ENCODE assay signal across 8 cellular contexts in the genomic region with DNA sequence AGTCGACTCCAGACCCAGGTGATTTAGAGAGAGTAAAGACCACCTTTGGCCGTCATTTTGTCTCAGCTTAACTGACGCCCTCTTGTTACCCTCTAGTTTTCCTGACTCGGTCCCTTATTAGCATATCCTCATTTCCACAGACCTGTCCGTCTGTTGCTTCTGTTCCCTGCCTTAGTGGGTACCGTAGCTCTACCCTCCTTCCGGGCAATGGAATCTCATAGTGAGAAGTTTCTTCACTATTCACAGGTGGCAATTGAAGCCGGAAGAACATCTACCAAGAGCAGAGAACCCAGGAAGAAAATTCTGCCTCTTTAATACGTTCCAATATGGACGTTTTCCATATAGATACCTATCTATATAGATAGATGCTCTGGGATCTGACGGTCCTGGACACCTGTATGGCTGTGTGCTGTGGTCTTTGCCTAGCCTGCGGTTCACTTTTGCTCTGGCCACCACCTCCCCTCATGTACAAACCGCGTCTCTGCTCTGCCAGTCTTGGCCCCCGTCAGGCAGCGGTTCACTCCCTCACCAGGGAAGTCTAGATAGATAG. TPM values are rescaled to one million over a fixed set of nuclear protein-coding genes. Genes with fewer than 3 reads are reported as not detected.
DNase-seq lines count a peak whose midpoint lies in the region; ATAC-seq and TF ChIP-seq lines count a peak whose summit lies in the region.

No MANE protein-coding gene starts in this region.

- intact Hi-C loops in PC-9 (cut with micrococcal nuclease; ENCODE audit: unreplicated experiment) = loop anchor here (2.0 to 10.0 kb wide), 4 partner anchors 24 to 484 kb away; no protein-coding TSS in a partner anchor

- H3K4me1 ChIP-seq in BLaER1 (peaks cover 31% of the 10 kb centered on the region), PC-9 (replicated peaks; ENCODE audit: insufficient read depth) (peaks cover 33% of the 10 kb centered on the region)

- ATAC-seq in GM18858 (IDR thresholded peaks at IDR 0.05; ENCODE audit: unreplicated experiment) = peak; percentile 16
- ATAC-seq in HG03060 (IDR thresholded peaks at IDR 0.05; ENCODE audit: low read depth, unreplicated experiment) = peak; percentile 10
- peak; percentile 4 for ATAC-seq in stimulated activated effector memory CD8-positive, alpha-beta T cell treated with anti-CD3 and anti-CD28 coated beads, Interleukin-12 subunit alpha, Interleukin-12 subunit beta, amount 100 ng/mL, for 72 hours

- H3K36me3 ChIP-seq in BLaER1 (peaks cover 32% of the 10 kb centered on the region), PC-9 (ENCODE audit: low read depth) (peaks cover 11% of the 10 kb centered on the region; the same call in 1 of the 2 replicates), kidney epithelial cell (ENCODE audit: control insufficient read depth, insufficient read depth, low read length) (no peaks in the 10 kb centered on the region)

- H3K4me3 Mint-ChIP-seq in brain = peak overlapping the region; percentile 97 to 100 (median 99)
- peak overlapping the region; percentile 99 for H3K4me3 Mint-ChIP-seq in stimulated activated effector memory CD8-positive, alpha-beta T cell treated with anti-CD3 and anti-CD28 coated beads, Interleukin-12 subunit alpha, Interleukin-12 subunit beta, amount 100 ng/mL, for 72 hours

- peak overlapping the region; percentile 79 for H3K4me2 ChIP-seq in BLaER1
- H3K4me2 ChIP-seq in PC-9 = peak overlapping the region; percentile 91

- no peaks in the 10 kb centered on the region for H3K27me3 ChIP-seq in BLaER1
- H3K27me3 ChIP-seq in PC-9 (ENCODE audit: insufficient read depth, low read depth) = no peaks in the 10 kb centered on the region
- no peaks in the 10 kb centered on the region for H3K27me3 ChIP-seq in kidney epithelial cell (ENCODE audit: control insufficient read depth, insufficient read depth, low read length)

- H3K9me2 ChIP-seq in PC-9 (ENCODE audit: insufficient read depth) = no peaks in the 10 kb centered on the region

- TSS peak; percentile 58 for BruUV-seq in PC-9 (replicated peaks; lab: Mats Ljungman, UMichigan)

- H3K27ac ChIP-seq in BLaER1 (peak overlapping the region; percentile 64), PC-9 (peak overlapping the region; percentile 50)

- H3K9ac ChIP-seq in BLaER1 = peak overlapping the region; percentile 77

- peak overlapping the region; percentile 96 to 98 (median 98) for H3K27ac Mint-ChIP-seq in brain
- peak overlapping the region; percentile 99 for H3K27ac Mint-ChIP-seq in stimulated activated effector memory CD8-positive, alpha-beta T cell treated with anti-CD3 and anti-CD28 coated beads, Interleukin-12 subunit alpha, Interleukin-12 subunit beta, amount 100 ng/mL, for 72 hours

- H3K9me3 Mint-ChIP-seq in brain = peaks cover 5 to 23% (median 16%) of the 10 kb centered on the region in 5 experiments
- no peaks in the 10 kb centered on the region for H3K9me3 Mint-ChIP-seq in stimulated activated effector memory CD8-positive, alpha-beta T cell treated with anti-CD3 and anti-CD28 coated beads, Interleukin-12 subunit alpha, Interleukin-12 subunit beta, amount 100 ng/mL, for 72 hours

- CTCF ChIA-PET in PC-9 (lab: Charles Lee) = interaction anchor here (0.7 kb wide), 1 partner anchor 416 kb away, joined by 3 read pairs; no protein-coding TSS in a partner anchor

- H2AFZ ChIP-seq in PC-9 = peak overlapping the region; percentile 81

- H3K36me3 Mint-ChIP-seq in brain = peaks cover 61% of the 10 kb centered on the region
- H3K36me3 Mint-ChIP-seq in stimulated activated effector memory CD8-positive, alpha-beta T cell treated with anti-CD3 and anti-CD28 coated beads, Interleukin-12 subunit alpha, Interleukin-12 subunit beta, amount 100 ng/mL, for 72 hours = peaks cover 70% of the 10 kb centered on the region

- no peak for TF ChIP-seq CTCF in PC-9 (conservative IDR thresholded peaks at IDR 0.05)
- no peak for TF ChIP-seq CTCF in brain (conservative IDR thresholded peaks at IDR 0.05)
- TF ChIP-seq CTCF in kidney epithelial cell (IDR thresholded peaks at IDR 0.05; ENCODE audit: insufficient read depth, low read length, poor library complexity, severe bottlenecking) = no peak

- POLR2A ChIA-PET in PC-9 (lab: Charles Lee; ENCODE audit: unreplicated experiment) = interaction anchor here (0.6 to 0.7 kb wide), 2 partner anchors 333 to 405 kb away, joined by 3 to 4 read pairs; no protein-coding TSS in a partner anchor

- DNase-seq in PC-9 (peak; percentile 9 to 38), kidney epithelial cell (ENCODE audit: low read depth) (peak; percentile 5)
- DNase-seq in stimulated activated effector memory CD8-positive, alpha-beta T cell treated with anti-CD3 and anti-CD28 coated beads, Interleukin-12 subunit alpha, Interleukin-12 subunit beta, amount 100 ng/mL, for 72 hours (ENCODE audit: low spot score in 2 of 2) = no peak
- DNase-seq in activated CD4-positive, CD25-positive, alpha-beta regulatory T cell treated with anti-CD3 and anti-CD28 coated beads, Interleukin-2, amount 50 U/mL, for 72 hours = no peak

- H3K27me3 Mint-ChIP-seq in brain = peaks cover 14% of the 10 kb centered on the region

- H3K4me3 ChIP-seq in BLaER1 (peak overlapping the region; percentile 77), PC-9 (peak overlapping the region; percentile 87), kidney epithelial cell (ENCODE audit: low read depth, low read length) (peak overlapping the region; percentile 64)

- H3F3A ChIP-seq in PC-9 (ENCODE audit: insufficient read depth, low read depth) = no peaks in the 10 kb centered on the region

- peaks cover 15% of the 10 kb centered on the region for H3K9me3 ChIP-seq in BLaER1
- no peaks in the 10 kb centered on the region for H3K9me3 ChIP-seq in PC-9 (ENCODE audit: insufficient read depth, low read depth)

- H3K4me1 Mint-ChIP-seq in brain = peaks cover 75% of the 10 kb centered on the region
- peaks cover 31% of the 10 kb centered on the region for H3K4me1 Mint-ChIP-seq in stimulated activated effector memory CD8-positive, alpha-beta T cell treated with anti-CD3 and anti-CD28 coated beads, Interleukin-12 subunit alpha, Interleukin-12 subunit beta, amount 100 ng/mL, for 72 hours

- peaks cover 70% of the 10 kb centered on the region for H3K79me2 ChIP-seq in PC-9 (ENCODE audit: low read depth)

- H4K20me1 ChIP-seq in BLaER1 (no peaks in the 10 kb centered on the region), PC-9 (ENCODE audit: insufficient read depth) (no peaks in the 10 kb centered on the region)

RNA-seq across cellular contexts. Expression of a gene that starts 0.7 kb away (rescaled TPM):
- total RNA-seq in PC-9 (2021) (17.3 and 24.8 TPM in 2 replicates), kidney epithelial cell (10.4 and 11.8 TPM in 2 replicates)
- polyA plus RNA-seq in brain (ENCODE audit: insufficient read depth, low read depth, low replicate concordance) = 2.8 TPM

Comparison
In these comparisons a context has a peak if more than half of its experiments do, and no peak if none do; other contexts are left out.
1. DNase-seq: peak in PC-9 (2 of 2) and kidney epithelial cell (single experiment); none in stimulated activated effector memory CD8-positive, alpha-beta T cell treated with anti-CD3 and anti-CD28 coated beads, Interleukin-12 subunit alpha, Interleukin-12 subunit beta, amount 100 ng/mL, for 72 hours (0 of 2) and activated CD4-positive, CD25-positive, alpha-beta regulatory T cell treated with anti-CD3 and anti-CD28 coated beads, Interleukin-2, amount 50 U/mL, for 72 hours (single experiment).
2. Peak in every context shown above with its lines, with median percentiles within 50 percentile points of each other: H3K4me3 ChIP-seq and ATAC-seq.